Comparison of ENCODE assay signal across 23 cellular contexts in genomic region chr6:92011681-92012245, GRCh38.
"Had no signal": no experiment of that assay in that cellular context is flagged by ENCODE, and none has a peak within 500 bp of the region (broad histone marks: within the 10 kb centered on the region; RNA-seq: fewer than 3 reads in every experiment).

No MANE protein-coding gene starts in this region.

- H3K27ac ChIP-seq: coronary artery, foreskin keratinocyte, hepatocyte, ovary, right lobe of liver, suprapubic skin, thyroid gland, uterus had no signal

- H3K27me3 ChIP-seq: foreskin keratinocyte, hepatocyte, ovary, right lobe of liver, suprapubic skin, thyroid gland, uterus had no signal

- H3K4me1 ChIP-seq: foreskin keratinocyte, right lobe of liver, suprapubic skin, thyroid gland, uterus had no signal

- FAIRE-seq: endothelial cell of umbilical vein had no signal

- ATAC-seq: foreskin keratinocyte; left lobe of liver; naive thymus-derived CD8-positive, alpha-beta T cell had no signal

- H3K4me3 Mint-ChIP-seq: endodermal cell; naive thymus-derived CD8-positive, alpha-beta T cell; type B pancreatic cell had no signal

- H3K27me3 Mint-ChIP-seq: naive thymus-derived CD8-positive, alpha-beta T cell; progenitor cell of endocrine pancreas; type B pancreatic cell had no signal

- H3K27ac Mint-ChIP-seq: endodermal cell; naive thymus-derived CD8-positive, alpha-beta T cell; progenitor cell of endocrine pancreas; type B pancreatic cell had no signal

- H3K36me3 ChIP-seq: ovary, right lobe of liver, suprapubic skin, thyroid gland, uterus had no signal

- H3K9me3 ChIP-seq: ovary, right lobe of liver, thyroid gland, uterus had no signal

- H3K36me3 Mint-ChIP-seq: naive thymus-derived CD8-positive, alpha-beta T cell; type B pancreatic cell had no signal

- H3K4me1 Mint-ChIP-seq: endodermal cell; naive thymus-derived CD8-positive, alpha-beta T cell had no signal

- H3K4me3 ChIP-seq: coronary artery, hepatocyte, lung, ovary, right lobe of liver, suprapubic skin, thyroid gland, uterus had no signal

- DNase-seq: effector CD4-positive, alpha-beta T cell; endodermal cell; erythroblast; foreskin keratinocyte; kidney glomerular epithelial cell; mesendoderm; ovary; right lobe of liver; stimulated activated CD4-positive, alpha-beta T cell treated with anti-CD3 and anti-CD28 coated beads, Interleukin-15, amount 100 ng/mL, for 24 hours; stimulated activated CD4-positive, alpha-beta T cell treated with anti-CD3 and anti-CD28 coated beads, Interleukin-1b, Interleukin-23, amount 100 ng/mL, for 48 hours; stimulated activated CD4-positive, alpha-beta T cell treated with anti-CD3 and anti-CD28 coated beads, Interleukin-4, amount 100 ng/mL, for 24 hours; stimulated activated naive CD4-positive, alpha-beta T cell; thyroid gland; uterus had no signal
